ENCODE assay signal across 18 cellular contexts in genomic region chr9:4138781-4139180, GRCh38.
"Had no signal": no experiment of that assay in that cellular context is flagged by ENCODE, and none has a peak within 500 bp of the region (broad histone marks: within the 10 kb centered on the region; RNA-seq: fewer than 3 reads in every experiment).

No MANE protein-coding gene starts in this region.

- DNase-seq: activated CD4-positive, alpha-beta T cell treated with anti-CD3 and anti-CD28 coated beads for 48 hours; activated CD8-positive, alpha-beta memory T cell treated with anti-CD3 and anti-CD28 coated beads for 24 hours; activated naive CD4-positive, alpha-beta T cell treated with anti-CD3 and anti-CD28 coated beads for 36 hours; activated T-cell treated with anti-CD3 and anti-CD28 coated beads for 4 hours; brain microvascular endothelial cell; dorsolateral prefrontal cortex; foreskin melanocyte; head of caudate nucleus; sigmoid colon; stimulated activated CD4-positive, alpha-beta T cell treated with anti-CD3 and anti-CD28 coated beads, Interleukin-12 subunit alpha, Interleukin-12 subunit beta, amount 100 ng/mL, for 4 hours; stimulated activated CD4-positive, alpha-beta T cell treated with anti-CD3 and anti-CD28 coated beads, Interleukin-2, amount 100 ng/mL, for 48 hours; stimulated activated naive CD8-positive, alpha-beta T cell treated with anti-CD3 and anti-CD28 coated beads, Interleukin-15, Interleukin-2, amounts not matched to agents 100 U/mL and 50 U/mL, for 24 hours; T-helper 1 cell had no signal

- H3K36me3 ChIP-seq: brain microvascular endothelial cell, sigmoid colon, suprapubic skin had no signal

- H3K27ac Mint-ChIP-seq: activated naive CD4-positive, alpha-beta T cell treated with anti-CD3 and anti-CD28 coated beads for 36 hours; activated T-helper 17 cell treated with anti-CD3 and anti-CD28 coated beads, Interleukin-2, amount 50 U/mL, for 72 hours; memory B cell; natural killer cell treated with Interleukin-12 subunit alpha and Interleukin-12 subunit beta and Interleukin-15 and Interleukin-18, amount 100 ng/mL, for 72 hours; type B pancreatic cell had no signal

- H3K4me1 Mint-ChIP-seq: activated T-helper 17 cell treated with anti-CD3 and anti-CD28 coated beads, Interleukin-2, amount 50 U/mL, for 72 hours had no signal

- H3K4me3 ChIP-seq: dorsolateral prefrontal cortex, sigmoid colon, suprapubic skin had no signal

- H3K9me3 Mint-ChIP-seq: activated naive CD4-positive, alpha-beta T cell treated with anti-CD3 and anti-CD28 coated beads for 36 hours; memory B cell; natural killer cell treated with Interleukin-12 subunit alpha and Interleukin-12 subunit beta and Interleukin-15 and Interleukin-18, amount 100 ng/mL, for 72 hours had no signal

- H3K27me3 ChIP-seq: brain microvascular endothelial cell, dorsolateral prefrontal cortex, sigmoid colon, suprapubic skin had no signal

- H3K36me3 Mint-ChIP-seq: memory B cell; natural killer cell treated with Interleukin-12 subunit alpha and Interleukin-12 subunit beta and Interleukin-15 and Interleukin-18, amount 100 ng/mL, for 72 hours; type B pancreatic cell had no signal

- H3K27ac ChIP-seq: dorsolateral prefrontal cortex, suprapubic skin had no signal

- H3K4me3 Mint-ChIP-seq: activated naive CD4-positive, alpha-beta T cell treated with anti-CD3 and anti-CD28 coated beads for 36 hours; activated T-helper 17 cell treated with anti-CD3 and anti-CD28 coated beads, Interleukin-2, amount 50 U/mL, for 72 hours; memory B cell; natural killer cell treated with Interleukin-12 subunit alpha and Interleukin-12 subunit beta and Interleukin-15 and Interleukin-18, amount 100 ng/mL, for 72 hours; type B pancreatic cell had no signal

- H3K27me3 Mint-ChIP-seq: type B pancreatic cell had no signal

- H3K9me3 ChIP-seq: sigmoid colon, suprapubic skin had no signal
